Comparison of ENCODE assay signal across 2 cellular contexts in the genomic region with DNA sequence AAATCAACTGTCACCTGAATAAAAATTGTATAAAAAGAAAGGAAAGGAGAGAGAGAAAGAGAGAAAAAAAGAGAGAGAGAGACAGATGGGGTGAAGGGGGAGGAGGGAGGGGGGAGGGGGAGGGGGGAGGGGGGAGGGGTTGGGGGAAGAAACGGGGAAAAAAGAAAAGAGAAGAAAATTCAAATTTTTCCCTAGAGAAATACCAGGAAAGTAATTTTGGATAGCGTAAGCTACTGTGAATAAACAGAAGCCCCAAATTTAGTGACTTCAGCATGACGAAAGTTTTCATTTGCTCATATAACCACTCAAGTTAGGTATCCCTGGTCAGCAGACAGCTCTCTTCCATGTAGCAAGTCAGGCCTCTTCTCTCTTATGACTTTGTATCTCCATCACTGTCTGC.
TF ChIP-seq lines count a peak whose summit lies in the region.

No MANE protein-coding gene starts in this region.

TF ChIP-seq in GM23338, 12 proteins besides CTCF, POLR2A, EP300 and RAD21 (continues in another document):
- TF ChIP-seq ZNF114 (CRISPR knock-in tag; IDR thresholded peaks at IDR 0.05) (no peak), ZNF331 (CRISPR knock-in tag; IDR thresholded peaks at IDR 0.05; ENCODE audit: low read depth) (no peak), NANOG (IDR thresholded peaks at IDR 0.05; ENCODE audit: borderline replicate concordance) (no peak), POLR2AphosphoS5 (IDR thresholded peaks at IDR 0.05; ENCODE audit: low read depth) (no peak), EZH2phosphoT487 (IDR thresholded peaks at IDR 0.05; ENCODE audit: unreplicated experiment) (no peak), EZH2 (IDR thresholded peaks at IDR 0.05; ENCODE audit: low read depth, unreplicated experiment) (no peak), STAT1 (IDR thresholded peaks at IDR 0.05; ENCODE audit: unreplicated experiment) (no peak)
- TF ChIP-seq, protein P1, sequence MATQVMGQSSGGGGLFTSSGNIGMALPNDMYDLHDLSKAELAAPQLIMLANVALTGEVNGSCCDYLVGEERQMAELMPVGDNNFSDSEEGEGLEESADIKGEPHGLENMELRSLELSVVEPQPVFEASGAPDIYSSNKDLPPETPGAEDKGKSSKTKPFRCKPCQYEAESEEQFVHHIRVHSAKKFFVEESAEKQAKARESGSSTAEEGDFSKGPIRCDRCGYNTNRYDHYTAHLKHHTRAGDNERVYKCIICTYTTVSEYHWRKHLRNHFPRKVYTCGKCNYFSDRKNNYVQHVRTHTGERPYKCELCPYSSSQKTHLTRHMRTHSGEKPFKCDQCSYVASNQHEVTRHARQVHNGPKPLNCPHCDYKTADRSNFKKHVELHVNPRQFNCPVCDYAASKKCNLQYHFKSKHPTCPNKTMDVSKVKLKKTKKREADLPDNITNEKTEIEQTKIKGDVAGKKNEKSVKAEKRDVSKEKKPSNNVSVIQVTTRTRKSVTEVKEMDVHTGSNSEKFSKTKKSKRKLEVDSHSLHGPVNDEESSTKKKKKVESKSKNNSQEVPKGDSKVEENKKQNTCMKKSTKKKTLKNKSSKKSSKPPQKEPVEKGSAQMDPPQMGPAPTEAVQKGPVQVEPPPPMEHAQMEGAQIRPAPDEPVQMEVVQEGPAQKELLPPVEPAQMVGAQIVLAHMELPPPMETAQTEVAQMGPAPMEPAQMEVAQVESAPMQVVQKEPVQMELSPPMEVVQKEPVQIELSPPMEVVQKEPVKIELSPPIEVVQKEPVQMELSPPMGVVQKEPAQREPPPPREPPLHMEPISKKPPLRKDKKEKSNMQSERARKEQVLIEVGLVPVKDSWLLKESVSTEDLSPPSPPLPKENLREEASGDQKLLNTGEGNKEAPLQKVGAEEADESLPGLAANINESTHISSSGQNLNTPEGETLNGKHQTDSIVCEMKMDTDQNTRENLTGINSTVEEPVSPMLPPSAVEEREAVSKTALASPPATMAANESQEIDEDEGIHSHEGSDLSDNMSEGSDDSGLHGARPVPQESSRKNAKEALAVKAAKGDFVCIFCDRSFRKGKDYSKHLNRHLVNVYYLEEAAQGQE (IDR thresholded peaks at IDR 0.05; ENCODE audit: unreplicated experiment), result no peak
- TF ChIP-seq, protein P2, sequence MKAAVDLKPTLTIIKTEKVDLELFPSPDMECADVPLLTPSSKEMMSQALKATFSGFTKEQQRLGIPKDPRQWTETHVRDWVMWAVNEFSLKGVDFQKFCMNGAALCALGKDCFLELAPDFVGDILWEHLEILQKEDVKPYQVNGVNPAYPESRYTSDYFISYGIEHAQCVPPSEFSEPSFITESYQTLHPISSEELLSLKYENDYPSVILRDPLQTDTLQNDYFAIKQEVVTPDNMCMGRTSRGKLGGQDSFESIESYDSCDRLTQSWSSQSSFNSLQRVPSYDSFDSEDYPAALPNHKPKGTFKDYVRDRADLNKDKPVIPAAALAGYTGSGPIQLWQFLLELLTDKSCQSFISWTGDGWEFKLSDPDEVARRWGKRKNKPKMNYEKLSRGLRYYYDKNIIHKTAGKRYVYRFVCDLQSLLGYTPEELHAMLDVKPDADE (IDR thresholded peaks at IDR 0.05), result no peak
- TF ChIP-seq, protein P3, sequence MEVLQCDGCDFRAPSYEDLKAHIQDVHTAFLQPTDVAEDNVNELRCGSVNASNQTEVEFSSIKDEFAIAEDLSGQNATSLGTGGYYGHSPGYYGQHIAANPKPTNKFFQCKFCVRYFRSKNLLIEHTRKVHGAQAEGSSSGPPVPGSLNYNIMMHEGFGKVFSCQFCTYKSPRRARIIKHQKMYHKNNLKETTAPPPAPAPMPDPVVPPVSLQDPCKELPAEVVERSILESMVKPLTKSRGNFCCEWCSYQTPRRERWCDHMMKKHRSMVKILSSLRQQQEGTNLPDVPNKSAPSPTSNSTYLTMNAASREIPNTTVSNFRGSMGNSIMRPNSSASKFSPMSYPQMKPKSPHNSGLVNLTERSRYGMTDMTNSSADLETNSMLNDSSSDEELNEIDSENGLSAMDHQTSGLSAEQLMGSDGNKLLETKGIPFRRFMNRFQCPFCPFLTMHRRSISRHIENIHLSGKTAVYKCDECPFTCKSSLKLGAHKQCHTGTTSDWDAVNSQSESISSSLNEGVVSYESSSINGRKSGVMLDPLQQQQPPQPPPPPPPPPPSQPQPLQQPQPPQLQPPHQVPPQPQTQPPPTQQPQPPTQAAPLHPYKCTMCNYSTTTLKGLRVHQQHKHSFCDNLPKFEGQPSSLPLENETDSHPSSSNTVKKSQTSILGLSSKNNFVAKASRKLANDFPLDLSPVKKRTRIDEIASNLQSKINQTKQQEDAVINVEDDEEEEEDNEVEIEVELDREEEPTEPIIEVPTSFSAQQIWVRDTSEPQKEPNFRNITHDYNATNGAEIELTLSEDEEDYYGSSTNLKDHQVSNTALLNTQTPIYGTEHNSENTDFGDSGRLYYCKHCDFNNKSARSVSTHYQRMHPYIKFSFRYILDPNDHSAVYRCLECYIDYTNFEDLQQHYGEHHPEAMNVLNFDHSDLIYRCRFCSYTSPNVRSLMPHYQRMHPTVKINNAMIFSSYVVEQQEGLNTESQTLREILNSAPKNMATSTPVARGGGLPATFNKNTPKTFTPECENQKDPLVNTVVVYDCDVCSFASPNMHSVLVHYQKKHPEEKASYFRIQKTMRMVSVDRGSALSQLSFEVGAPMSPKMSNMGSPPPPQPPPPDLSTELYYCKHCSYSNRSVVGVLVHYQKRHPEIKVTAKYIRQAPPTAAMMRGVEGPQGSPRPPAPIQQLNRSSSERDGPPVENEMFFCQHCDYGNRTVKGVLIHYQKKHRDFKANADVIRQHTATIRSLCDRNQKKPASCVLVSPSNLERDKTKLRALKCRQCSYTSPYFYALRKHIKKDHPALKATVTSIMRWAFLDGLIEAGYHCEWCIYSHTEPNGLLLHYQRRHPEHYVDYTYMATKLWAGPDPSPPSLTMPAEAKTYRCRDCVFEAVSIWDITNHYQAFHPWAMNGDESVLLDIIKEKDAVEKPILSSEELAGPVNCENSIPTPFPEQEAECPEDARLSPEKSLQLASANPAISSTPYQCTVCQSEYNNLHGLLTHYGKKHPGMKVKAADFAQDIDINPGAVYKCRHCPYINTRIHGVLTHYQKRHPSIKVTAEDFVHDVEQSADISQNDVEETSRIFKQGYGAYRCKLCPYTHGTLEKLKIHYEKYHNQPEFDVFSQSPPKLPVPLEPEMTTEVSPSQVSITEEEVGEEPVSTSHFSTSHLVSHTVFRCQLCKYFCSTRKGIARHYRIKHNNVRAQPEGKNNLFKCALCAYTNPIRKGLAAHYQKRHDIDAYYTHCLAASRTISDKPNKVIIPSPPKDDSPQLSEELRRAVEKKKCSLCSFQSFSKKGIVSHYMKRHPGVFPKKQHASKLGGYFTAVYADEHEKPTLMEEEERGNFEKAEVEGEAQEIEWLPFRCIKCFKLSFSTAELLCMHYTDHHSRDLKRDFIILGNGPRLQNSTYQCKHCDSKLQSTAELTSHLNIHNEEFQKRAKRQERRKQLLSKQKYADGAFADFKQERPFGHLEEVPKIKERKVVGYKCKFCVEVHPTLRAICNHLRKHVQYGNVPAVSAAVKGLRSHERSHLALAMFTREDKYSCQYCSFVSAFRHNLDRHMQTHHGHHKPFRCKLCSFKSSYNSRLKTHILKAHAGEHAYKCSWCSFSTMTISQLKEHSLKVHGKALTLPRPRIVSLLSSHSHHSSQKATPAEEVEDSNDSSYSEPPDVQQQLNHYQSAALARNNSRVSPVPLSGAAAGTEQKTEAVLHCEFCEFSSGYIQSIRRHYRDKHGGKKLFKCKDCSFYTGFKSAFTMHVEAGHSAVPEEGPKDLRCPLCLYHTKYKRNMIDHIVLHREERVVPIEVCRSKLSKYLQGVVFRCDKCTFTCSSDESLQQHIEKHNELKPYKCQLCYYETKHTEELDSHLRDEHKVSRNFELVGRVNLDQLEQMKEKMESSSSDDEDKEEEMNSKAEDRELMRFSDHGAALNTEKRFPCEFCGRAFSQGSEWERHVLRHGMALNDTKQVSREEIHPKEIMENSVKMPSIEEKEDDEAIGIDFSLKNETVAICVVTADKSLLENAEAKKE (CRISPR knock-in tag; IDR thresholded peaks at IDR 0.05), result no peak

TF ChIP-seq in K562, 482 proteins besides CTCF, POLR2A, EP300 and RAD21:
- TF ChIP-seq FOXJ2 (tag; IDR thresholded peaks at IDR 0.05) (no peak), HNRNPK (IDR thresholded peaks at IDR 0.05; ENCODE audit: low read depth, low read length, poor library complexity, severe bottlenecking) (peak; percentile 55)
